14 cellular contexts compared by ENCODE assay signal in genomic region chr18:60422306-60422705, GRCh38. TPM values are rescaled to one million over a fixed set of nuclear protein-coding genes. Genes with fewer than 3 reads are reported as not detected.
"Had no signal": no experiment of that assay in that cellular context is flagged by ENCODE, and none has a peak within 500 bp of the region (broad histone marks: within the 10 kb centered on the region; RNA-seq: fewer than 3 reads in every experiment).

No MANE protein-coding gene starts in this region.

RNA-seq across cellular contexts. Expression of gene MC4R, which starts 49.7 kb away (rescaled TPM):
- total RNA-seq: activated B cell treated with CpG ODN at 0.5 μM for 24 hours; activated CD4-positive, alpha-beta memory T cell treated with anti-CD3 and anti-CD28 coated beads for 36 hours; activated CD4-positive, alpha-beta memory T cell treated with anti-CD3 and anti-CD28 coated beads, Interleukin-2, amount 10 ng/mL, durations not matched to agents 7 days and 5 days; activated CD4-positive, alpha-beta T cell treated with anti-CD3 and anti-CD28 coated beads for 36 hours; activated CD4-positive, alpha-beta T cell treated with anti-CD3 and anti-CD28 coated beads, Interleukin-2, amount 10 ng/mL, durations not matched to agents 24 days and 14 days; activated CD4-positive, alpha-beta T cell treated with anti-CD3 and anti-CD28 coated beads, Interleukin-2, amount 10 ng/mL, durations not matched to agents 7 days and 5 days; activated CD8-positive, alpha-beta memory T cell treated with anti-CD3 and anti-CD28 coated beads for 36 hours; activated CD8-positive, alpha-beta memory T cell treated with anti-CD3 and anti-CD28 coated beads, Interleukin-2, amount 10 ng/mL, durations not matched to agents 7 days and 5 days; activated CD8-positive, alpha-beta T cell treated with anti-CD3 and anti-CD28 coated beads for 36 hours; activated CD8-positive, alpha-beta T cell treated with anti-CD3 and anti-CD28 coated beads, Interleukin-2, amount 10 ng/mL, durations not matched to agents 7 days and 5 days; T-helper 1 cell treated with Interleukin-12 subunit alpha and Interleukin-12 subunit beta and Interleukin-4 antibody, amounts not matched to agents 30 ng/mL and 1 ng/mL, for 36 hours; T-helper 17 cell; T-helper 2 cell treated with Interferon-gamma antibody and Interleukin-4, amounts not matched to agents 100 ng/mL and 5 ng/mL, for 36 hours; WTC11 had no signal
